ENCODE assay signal across 8 cellular contexts in the genomic region with DNA sequence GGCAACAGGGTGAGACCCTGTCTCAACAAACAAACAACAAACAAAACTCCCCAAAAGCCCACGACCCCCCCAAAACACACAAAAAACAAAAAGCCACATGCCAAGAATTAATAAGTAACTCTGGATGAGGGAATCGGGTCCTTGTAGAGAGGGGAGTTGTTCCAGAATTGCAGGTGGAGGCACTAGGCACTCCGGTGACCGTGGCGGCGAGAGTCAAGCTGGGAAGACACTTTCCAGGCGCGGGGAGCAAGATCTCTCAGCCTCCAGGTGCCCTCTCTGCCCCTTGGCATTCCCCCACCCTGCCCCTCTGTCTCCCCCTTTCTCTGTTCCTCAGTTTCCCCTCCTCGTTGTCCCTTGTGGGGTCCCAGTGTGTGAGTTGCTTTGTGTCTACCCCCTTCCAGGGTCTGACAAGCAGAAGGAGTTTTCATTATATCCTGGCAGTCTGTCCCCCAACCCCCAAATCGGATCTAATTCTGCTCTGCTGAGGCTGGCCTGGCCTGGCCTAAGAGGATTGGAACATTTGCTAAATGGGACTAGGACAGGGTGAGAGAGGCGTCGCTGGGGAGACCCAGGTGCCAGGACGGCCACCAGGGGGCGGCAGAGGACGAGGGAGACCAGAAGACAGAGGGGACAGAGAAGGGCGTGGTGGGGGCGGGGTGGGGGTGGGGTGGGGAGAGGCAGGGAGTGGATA. TPM values are rescaled to one million over a fixed set of nuclear protein-coding genes. Genes with fewer than 3 reads are reported as not detected.
DNase-seq lines count a peak whose midpoint lies in the region; ATAC-seq and TF ChIP-seq lines count a peak whose summit lies in the region.

No MANE protein-coding gene starts in this region.

- no peak overlapping the region for H3K4me3 ChIP-seq in CD8-positive, alpha-beta T cell (ENCODE audit: low read depth, low read length)
- H3K4me3 ChIP-seq in osteoblast (ENCODE audit: insufficient read depth, low read length) (no peak overlapping the region), tibial nerve (no peak overlapping the region)

- H3K27ac ChIP-seq in CD8-positive, alpha-beta T cell (ENCODE audit: low read depth, low read length) = no peak overlapping the region
- H3K27ac ChIP-seq in osteoblast (ENCODE audit: low read depth, low read length) (no peak overlapping the region), tibial nerve (no peak overlapping the region)

- no peaks in the 10 kb centered on the region for H3K4me1 ChIP-seq in CD8-positive, alpha-beta T cell (ENCODE audit: insufficient read depth, low read length)
- no peaks in the 10 kb centered on the region for H3K4me1 ChIP-seq in osteoblast (ENCODE audit: insufficient read depth, low read length)
- no peaks in the 10 kb centered on the region for H3K4me1 ChIP-seq in tibial nerve

- ATAC-seq in CD8-positive, alpha-beta T cell = peak; percentile 70
- no peak for ATAC-seq in HG02798 (IDR thresholded peaks at IDR 0.05; ENCODE audit: poor library complexity, unreplicated experiment)

- no peaks in the 10 kb centered on the region for H3K79me2 ChIP-seq in osteoblast (ENCODE audit: insufficient read depth, low read length)

- H3K9me3 Mint-ChIP-seq in CD8-positive, alpha-beta T cell = no peaks in the 10 kb centered on the region
- no peaks in the 10 kb centered on the region for H3K9me3 Mint-ChIP-seq in activated T-helper 1 cell treated with anti-CD3 and anti-CD28 coated beads, Interleukin-12 subunit alpha, Interleukin-12 subunit beta, Interleukin-2, Interleukin-4 antibody, amounts not matched to agents 30 ng/mL and 10 ng/mL and 1 ng/mL, durations not matched to agents 14 hours and 24 hours and 36 hours

- no peak for TF ChIP-seq EP300 in tibial nerve (IDR thresholded peaks at IDR 0.05)

- no peak overlapping the region for H3K27ac Mint-ChIP-seq in CD8-positive, alpha-beta T cell
- H3K27ac Mint-ChIP-seq in activated T-helper 1 cell treated with anti-CD3 and anti-CD28 coated beads, Interleukin-12 subunit alpha, Interleukin-12 subunit beta, Interleukin-2, Interleukin-4 antibody, amounts not matched to agents 30 ng/mL and 10 ng/mL and 1 ng/mL, durations not matched to agents 14 hours and 24 hours and 36 hours = no peak overlapping the region

- 39 to 42% methylated on average over 16 to 17 of the region's 17 CpGs for WGBS in tibial nerve, 2 donors

- H3K36me3 Mint-ChIP-seq in CD8-positive, alpha-beta T cell = no peaks in the 10 kb centered on the region
- H3K36me3 Mint-ChIP-seq in activated T-helper 1 cell treated with anti-CD3 and anti-CD28 coated beads, Interleukin-12 subunit alpha, Interleukin-12 subunit beta, Interleukin-2, Interleukin-4 antibody, amounts not matched to agents 30 ng/mL and 10 ng/mL and 1 ng/mL, durations not matched to agents 14 hours and 24 hours and 36 hours (ENCODE audit: low read depth) = no peaks in the 10 kb centered on the region

- H3K9me3 ChIP-seq in CD8-positive, alpha-beta T cell (ENCODE audit: low read length) = no peaks in the 10 kb centered on the region
- H3K9me3 ChIP-seq in osteoblast (ENCODE audit: low read depth, low read length) = no peaks in the 10 kb centered on the region
- no peaks in the 10 kb centered on the region for H3K9me3 ChIP-seq in tibial nerve

- intact Hi-C loops in CD8-positive, alpha-beta T cell (cut with DNase I, micrococcal nuclease) = loop anchor here in 1 of 2 experiments (1.0 kb wide), 1 partner anchor 50 kb away; no protein-coding TSS in a partner anchor
- intact Hi-C loops in activated T-helper 1 cell treated with anti-CD3 and anti-CD28 coated beads, Interleukin-12 subunit alpha, Interleukin-12 subunit beta, Interleukin-2, Interleukin-4 antibody, amounts not matched to agents 30 ng/mL and 10 ng/mL and 1 ng/mL, durations not matched to agents 14 hours and 24 hours and 36 hours (cut with micrococcal nuclease) = loop anchor here (1.0 kb wide), 1 partner anchor 50 kb away; no protein-coding TSS in a partner anchor

- H3K27me3 ChIP-seq in CD8-positive, alpha-beta T cell (ENCODE audit: insufficient read depth, low read length) = no peaks in the 10 kb centered on the region
- no peaks in the 10 kb centered on the region for H3K27me3 ChIP-seq in osteoblast (ENCODE audit: insufficient read depth, low read length)
- H3K27me3 ChIP-seq in tibial nerve = peaks cover 0 to 2% of the 10 kb centered on the region in 2 donors

- POLR2A ChIA-PET in CD8-positive, alpha-beta T cell (lab: Charles Lee) = no interaction called here

- H4K20me1 ChIP-seq in osteoblast (ENCODE audit: insufficient read depth, low read length) = no peaks in the 10 kb centered on the region

- H2AFZ ChIP-seq in osteoblast (ENCODE audit: low read length) = no peak overlapping the region

- peaks cover 9% of the 10 kb centered on the region for H3K27me3 Mint-ChIP-seq in CD8-positive, alpha-beta T cell (ENCODE audit: low read depth)
- peaks cover 2% of the 10 kb centered on the region for H3K27me3 Mint-ChIP-seq in activated T-helper 1 cell treated with anti-CD3 and anti-CD28 coated beads, Interleukin-12 subunit alpha, Interleukin-12 subunit beta, Interleukin-2, Interleukin-4 antibody, amounts not matched to agents 30 ng/mL and 10 ng/mL and 1 ng/mL, durations not matched to agents 14 hours and 24 hours and 36 hours (ENCODE audit: insufficient read depth)

- CTCF ChIA-PET in CD8-positive, alpha-beta T cell (lab: Charles Lee) = interaction anchor here (0.6 to 1.6 kb wide), 3 partner anchors 13 to 42 kb away, joined by 3 to 5 read pairs (median 4); no protein-coding TSS in a partner anchor

- H3K4me2 ChIP-seq in osteoblast (ENCODE audit: insufficient read depth, low read length) = no peak overlapping the region

- peak; percentile 50 to 84 (median 74) for DNase-seq in CD8-positive, alpha-beta T cell
- DNase-seq in HK-2 (ENCODE audit: unreplicated experiment) = peak; percentile 80
- DNase-seq in RKO (ENCODE audit: low spot score) = peak; percentile 60
- peak; percentile 49 for DNase-seq in activated T-helper 1 cell treated with anti-CD3 and anti-CD28 coated beads, Interleukin-12 subunit alpha, Interleukin-12 subunit beta, Interleukin-2, Interleukin-4 antibody, amounts not matched to agents 30 ng/mL and 10 ng/mL and 1 ng/mL, durations not matched to agents 14 hours and 24 hours and 36 hours (ENCODE audit: low spot score)
- DNase-seq in fibroblast of the conjunctiva (ENCODE audit: low read depth) = peak; percentile 29
- peak; percentile 90 for DNase-seq in osteoblast (ENCODE audit: insufficient read length, low spot score, missing footprints)
- DNase-seq in tibial nerve (ENCODE audit: low spot score in 2 of 2) = peak; percentile 30 to 69

- no peaks in the 10 kb centered on the region for H3K36me3 ChIP-seq in CD8-positive, alpha-beta T cell (ENCODE audit: insufficient read depth, low read length)
- H3K36me3 ChIP-seq in osteoblast (ENCODE audit: insufficient read depth, low read length) (no peaks in the 10 kb centered on the region), tibial nerve (no peaks in the 10 kb centered on the region)

- no peaks in the 10 kb centered on the region for H3K4me1 Mint-ChIP-seq in CD8-positive, alpha-beta T cell (ENCODE audit: low read depth)
- no peaks in the 10 kb centered on the region for H3K4me1 Mint-ChIP-seq in activated T-helper 1 cell treated with anti-CD3 and anti-CD28 coated beads, Interleukin-12 subunit alpha, Interleukin-12 subunit beta, Interleukin-2, Interleukin-4 antibody, amounts not matched to agents 30 ng/mL and 10 ng/mL and 1 ng/mL, durations not matched to agents 14 hours and 24 hours and 36 hours (ENCODE audit: low read depth)

- no peak for TF ChIP-seq POLR2A in tibial nerve (IDR thresholded peaks at IDR 0.05)

- peak; percentile 62 for TF ChIP-seq CTCF in CD8-positive, alpha-beta T cell (IDR thresholded peaks at IDR 0.05)
- peak; percentile 55 for TF ChIP-seq CTCF in osteoblast (IDR thresholded peaks at IDR 0.05; ENCODE audit: extremely low read depth, low read depth, low read length)
- peak in 4 of 5 experiments; percentile 19 to 56 (median 46) for TF ChIP-seq CTCF in tibial nerve (IDR thresholded peaks at IDR 0.05)

- no peak overlapping the region for H3K4me3 Mint-ChIP-seq in CD8-positive, alpha-beta T cell
- H3K4me3 Mint-ChIP-seq in activated T-helper 1 cell treated with anti-CD3 and anti-CD28 coated beads, Interleukin-12 subunit alpha, Interleukin-12 subunit beta, Interleukin-2, Interleukin-4 antibody, amounts not matched to agents 30 ng/mL and 10 ng/mL and 1 ng/mL, durations not matched to agents 14 hours and 24 hours and 36 hours = no peak overlapping the region

RNA-seq across cellular contexts. Expression of gene CRX, which starts 8.3 kb away (rescaled TPM):
- total RNA-seq in CD8-positive, alpha-beta T cell = not detected
- total RNA-seq in activated T-helper 1 cell treated with anti-CD3 and anti-CD28 coated beads, Interleukin-12 subunit alpha, Interleukin-12 subunit beta, Interleukin-2, Interleukin-4 antibody, amounts not matched to agents 30 ng/mL and 10 ng/mL and 1 ng/mL, durations not matched to agents 14 hours and 24 hours and 36 hours = not detected in 2 replicates
- total RNA-seq in osteoblast (not detected in 2 replicates), tibial nerve (not detected)

RNA-seq across cellular contexts. Expression of gene TPRX1, which starts 9.1 kb away (rescaled TPM):
- total RNA-seq in CD8-positive, alpha-beta T cell = not detected
- not detected in 2 replicates for total RNA-seq in activated T-helper 1 cell treated with anti-CD3 and anti-CD28 coated beads, Interleukin-12 subunit alpha, Interleukin-12 subunit beta, Interleukin-2, Interleukin-4 antibody, amounts not matched to agents 30 ng/mL and 10 ng/mL and 1 ng/mL, durations not matched to agents 14 hours and 24 hours and 36 hours
- total RNA-seq in osteoblast (not detected in 2 replicates), tibial nerve (not detected)

RNA-seq across cellular contexts. Expression of gene SELENOW, which starts 34.9 kb away (rescaled TPM):
- 10 to 100 TPM; 64.9 to 68.1 TPM for total RNA-seq in CD8-positive, alpha-beta T cell
- 106 and 107 TPM in 2 replicates for total RNA-seq in activated T-helper 1 cell treated with anti-CD3 and anti-CD28 coated beads, Interleukin-12 subunit alpha, Interleukin-12 subunit beta, Interleukin-2, Interleukin-4 antibody, amounts not matched to agents 30 ng/mL and 10 ng/mL and 1 ng/mL, durations not matched to agents 14 hours and 24 hours and 36 hours
- total RNA-seq in osteoblast (76.7 and 78.4 TPM in 2 replicates), tibial nerve (100 to 1,000 TPM; 495 to 841 (median 572) TPM)

RNA-seq across cellular contexts. Expression of gene TPRX2, which starts 45.6 kb away (rescaled TPM):
- total RNA-seq in CD8-positive, alpha-beta T cell = not detected
- not detected in 2 replicates for total RNA-seq in activated T-helper 1 cell treated with anti-CD3 and anti-CD28 coated beads, Interleukin-12 subunit alpha, Interleukin-12 subunit beta, Interleukin-2, Interleukin-4 antibody, amounts not matched to agents 30 ng/mL and 10 ng/mL and 1 ng/mL, durations not matched to agents 14 hours and 24 hours and 36 hours
- total RNA-seq in osteoblast = not detected in 2 replicates
- not detected for total RNA-seq in tibial nerve

Comparison
In these comparisons a context has a peak if more than half of its experiments do, and no peak if none do; other contexts are left out.
1. DNase-seq: peak in every context shown above with its lines; median percentile 90 in osteoblast; 80 in HK-2; 74 in CD8-positive, alpha-beta T cell; 60 in RKO; 50 in tibial nerve; 49 in activated T-helper 1 cell treated with anti-CD3 and anti-CD28 coated beads, Interleukin-12 subunit alpha, Interleukin-12 subunit beta, Interleukin-2, Interleukin-4 antibody, amounts not matched to agents 30 ng/mL and 10 ng/mL and 1 ng/mL, durations not matched to agents 14 hours and 24 hours and 36 hours; 29 in fibroblast of the conjunctiva.